Comparison of ENCODE assay signal across 9 cellular contexts in genomic region chr2:38720613-38721241, GRCh38.
DNase-seq lines count a peak whose midpoint lies in the region; ATAC-seq and TF ChIP-seq lines count a peak whose summit lies in the region.
"Had no signal": no experiment of that assay in that cellular context is flagged by ENCODE, and none has a peak within 500 bp of the region (broad histone marks: within the 10 kb centered on the region; RNA-seq: fewer than 3 reads in every experiment).

No MANE protein-coding gene starts in this region.

- peaks cover 23% of the 10 kb centered on the region for H3K36me3 Mint-ChIP-seq in central memory CD8-positive, alpha-beta T cell (ENCODE audit: insufficient read depth)
- peaks cover 16% of the 10 kb centered on the region for H3K36me3 Mint-ChIP-seq in memory B cell

- H3K4me3 ChIP-seq in DOHH2 (ENCODE audit: low read length) = no peak overlapping the region
- H3K4me3 ChIP-seq: Peyer's patch had no signal

- no peaks in the 10 kb centered on the region for H3K36me3 ChIP-seq in DOHH2 (ENCODE audit: control insufficient read depth, low read length)
- H3K36me3 ChIP-seq: Peyer's patch had no signal

- no peaks in the 10 kb centered on the region for H3K9me3 ChIP-seq in DOHH2 (ENCODE audit: control insufficient read depth, insufficient read depth, low read length)
- H3K9me3 ChIP-seq: Peyer's patch had no signal

- H3K27ac Mint-ChIP-seq in central memory CD8-positive, alpha-beta T cell (ENCODE audit: low read depth) = peak overlapping the region; percentile 91
- no peak overlapping the region for H3K27ac Mint-ChIP-seq in memory B cell

- no peak overlapping the region for H3K27ac ChIP-seq in DOHH2 (ENCODE audit: low read depth, low read length)

- DNase-seq in NCI-H2196 treated with DMSO at 0.1 percent for 48 hours (lab: John Stamatoyannopoulos, UW; ENCODE audit: unreplicated experiment) = peak; percentile 62
- DNase-seq in central memory CD8-positive, alpha-beta T cell (ENCODE audit: low spot score in 2 of 2) = no peak
- no peak for DNase-seq in memory B cell (ENCODE audit: low spot score in 2 of 2)
- no peak for DNase-seq in iPS-NIHi7 (ENCODE audit: extremely low spot score)
- DNase-seq in NCI-H774 (lab: John Stamatoyannopoulos, UW) = no peak

- ATAC-seq in central memory CD8-positive, alpha-beta T cell (replicated peaks; ENCODE audit: extremely low read depth, poor library complexity, severe bottlenecking) = no peak
- ATAC-seq in memory B cell (ENCODE audit: low read depth) = peak; percentile 60
- ATAC-seq in HG02588 (IDR thresholded peaks at IDR 0.05; ENCODE audit: unreplicated experiment) = no peak
- no peak for ATAC-seq in HG03045 (IDR thresholded peaks at IDR 0.05; ENCODE audit: unreplicated experiment)

- peaks cover 11% of the 10 kb centered on the region for H3F3A ChIP-seq in DOHH2 (ENCODE audit: control insufficient read depth, insufficient read depth)

- H3K4me1 Mint-ChIP-seq in central memory CD8-positive, alpha-beta T cell = peaks cover 35% of the 10 kb centered on the region
- peaks cover 12% of the 10 kb centered on the region for H3K4me1 Mint-ChIP-seq in memory B cell

- no peaks in the 10 kb centered on the region for H3K79me2 ChIP-seq in DOHH2 (ENCODE audit: control insufficient read depth, low read length)

- TF ChIP-seq CTCF in DOHH2 (IDR thresholded peaks at IDR 0.05; ENCODE audit: low read depth, low read length, poor library complexity, severe bottlenecking) = no peak

- H4K20me1 ChIP-seq in DOHH2 (ENCODE audit: control insufficient read depth, insufficient read depth, low read depth, low read length) = no peaks in the 10 kb centered on the region

- no peaks in the 10 kb centered on the region for H3K9me2 ChIP-seq in DOHH2 (replicated peaks; ENCODE audit: control insufficient read depth, low read length)

- H3K4me3 Mint-ChIP-seq in central memory CD8-positive, alpha-beta T cell = no peak overlapping the region
- H3K4me3 Mint-ChIP-seq in memory B cell = no peak overlapping the region

- H3K4me2 ChIP-seq in DOHH2 (ENCODE audit: low read length) = peak overlapping the region; percentile 32; the same call in 1 of the 2 replicates

- H3K9me3 Mint-ChIP-seq in central memory CD8-positive, alpha-beta T cell = peaks cover 5% of the 10 kb centered on the region
- H3K9me3 Mint-ChIP-seq in memory B cell = peaks cover 3% of the 10 kb centered on the region

- H3K27me3 Mint-ChIP-seq in central memory CD8-positive, alpha-beta T cell = no peaks in the 10 kb centered on the region
- H3K27me3 Mint-ChIP-seq in memory B cell = peaks cover 1% of the 10 kb centered on the region

- H3K27me3 ChIP-seq in DOHH2 (ENCODE audit: control insufficient read depth, low read length) = peaks cover 18% of the 10 kb centered on the region
- H3K27me3 ChIP-seq: Peyer's patch had no signal

- peaks cover 27% of the 10 kb centered on the region for H3K4me1 ChIP-seq in DOHH2 (ENCODE audit: control insufficient read depth, low read length)
- H3K4me1 ChIP-seq: Peyer's patch had no signal
